ENCODE assay signal across 10 cellular contexts in genomic region chr10:90179696-90180407, GRCh38.
DNase-seq lines count a peak whose midpoint lies in the region; ATAC-seq and TF ChIP-seq lines count a peak whose summit lies in the region.
"Had no signal": no experiment of that assay in that cellular context is flagged by ENCODE, and none has a peak within 500 bp of the region (broad histone marks: within the 10 kb centered on the region; RNA-seq: fewer than 3 reads in every experiment).

No MANE protein-coding gene starts in this region.

- 62 to 75% (median 74%) methylated on average over 5 of the region's 5 CpGs for WGBS in stomach, 5 donors

- no peaks in the 10 kb centered on the region for H3K36me3 ChIP-seq in stomach

- H3K9me3 ChIP-seq in stomach, result no peaks in the 10 kb centered on the region

- no peak for TF ChIP-seq POLR2A in stomach (IDR thresholded peaks at IDR 0.05)

- DNase-seq in SIG-M5 treated with dmso at 0.1 percent for 504 hours (lab: John Stamatoyannopoulos, UW; ENCODE audit: unreplicated experiment), result peak; percentile 58
- DNase-seq in SIG-M5 (lab: John Stamatoyannopoulos, UW), result no peak
- DNase-seq in SKM-1 (lab: John Stamatoyannopoulos, UW; ENCODE audit: unreplicated experiment), result peak; percentile 90
- peak; percentile 98 for DNase-seq in fibroblast of the conjunctiva (ENCODE audit: low read depth)
- no peak for DNase-seq in stomach
- DNase-seq in activated effector memory CD4-positive, alpha-beta T cell treated with Interleukin-2 at 50 U/mL for 16 hours, result no peak
- no peak for DNase-seq in SK-N-DZ (ENCODE audit: low spot score)
- DNase-seq: activated T-cell treated with anti-CD3 and anti-CD28 coated beads, Interleukin-2, amount 50 U/mL, for 1 hour had no signal

- ATAC-seq in GM21447 (IDR thresholded peaks at IDR 0.05; ENCODE audit: unreplicated experiment), result no peak

- intact Hi-C loops in stomach (cut with DNase I; ENCODE audit: low total_unique reads), result no loop called here

- H3K4me3 ChIP-seq in stomach, result no peak overlapping the region

- TF ChIP-seq CTCF in stomach (IDR thresholded peaks at IDR 0.05), result no peak

- H3K27me3 ChIP-seq in stomach, result no peaks in the 10 kb centered on the region

- peak overlapping the region in 2 of 5 donors; percentile 49 to 78 for H3K27ac ChIP-seq in stomach
- H3K27ac ChIP-seq: 22Rv1 had no signal

- peaks cover 0 to 7% (median 2%) of the 10 kb centered on the region in 4 donors for H3K4me1 ChIP-seq in stomach

- peak; percentile 99 for TF ChIP-seq EP300 in stomach (IDR thresholded peaks at IDR 0.05)

Comparison
In these comparisons a context has a peak if more than half of its experiments do, and no peak if none do; other contexts are left out.
1. DNase-seq: peak in SIG-M5 treated with dmso at 0.1 percent for 504 hours (single experiment), SKM-1 (single experiment) and fibroblast of the conjunctiva (single experiment); none in SIG-M5 (single experiment), stomach (single experiment), activated effector memory CD4-positive, alpha-beta T cell treated with Interleukin-2 at 50 U/mL for 16 hours (single experiment) and SK-N-DZ (single experiment).